ENCODE assay signal across 2 cellular contexts in the genomic region with DNA sequence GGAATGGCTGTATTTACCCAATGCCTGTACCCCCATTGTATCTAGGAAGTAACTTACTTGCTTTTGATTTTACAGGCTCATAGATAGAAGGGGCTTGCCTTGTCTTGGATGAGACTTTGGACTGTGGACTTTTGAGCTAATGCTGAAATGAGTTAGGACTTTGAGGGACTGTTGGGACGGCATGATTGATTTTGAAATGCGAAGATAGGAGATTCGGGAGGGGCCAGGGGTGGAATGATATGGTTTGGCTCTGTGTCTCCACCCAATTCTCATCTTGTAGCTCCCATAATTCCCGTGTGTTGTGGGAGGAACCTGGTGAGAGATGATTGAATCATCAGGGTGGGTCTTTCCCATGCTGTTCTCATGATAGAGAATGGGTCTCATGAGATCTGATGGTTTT. TPM values are rescaled to one million over a fixed set of nuclear protein-coding genes. Genes with fewer than 3 reads are reported as not detected.
"Had no signal": no experiment of that assay in that cellular context is flagged by ENCODE, and none has a peak within 500 bp of the region (broad histone marks: within the 10 kb centered on the region; RNA-seq: fewer than 3 reads in every experiment).

No MANE protein-coding gene starts in this region.

RNA-seq across cellular contexts. Expression of gene TMEM229B, which starts 36.9 kb away (rescaled TPM):
- polyA plus RNA-seq: IMR-90 had no signal

RNA-seq across cellular contexts. Expression of gene PLEK2, which starts 39.7 kb away (rescaled TPM):
- total RNA-seq: H9 had no signal
